ENCODE assay signal across 8 cellular contexts in genomic region chr18:24397131-24397693, GRCh38. TPM values are rescaled to one million over a fixed set of nuclear protein-coding genes. Genes with fewer than 3 reads are reported as not detected.
DNase-seq lines count a peak whose midpoint lies in the region; ATAC-seq lines count a peak whose summit lies in the region.

No MANE protein-coding gene starts in this region.

- no peaks in the 10 kb centered on the region for H3K9me3 ChIP-seq in esophagus (ENCODE audit: control insufficient read depth in 2 of 2, insufficient read depth in 1 of 2, low read depth in 1 of 2, low read length in 1 of 2)

- no peaks in the 10 kb centered on the region for H3K36me3 ChIP-seq in esophagus (ENCODE audit: control insufficient read depth in 2 of 2, insufficient read depth in 2 of 2, low read length in 1 of 2)

- peak; percentile 15 for ATAC-seq in HG03439 (IDR thresholded peaks at IDR 0.05; ENCODE audit: unreplicated experiment)
- ATAC-seq in GM21619 (IDR thresholded peaks at IDR 0.05; ENCODE audit: unreplicated experiment) = no peak

- peak overlapping the region; percentile 55 to 67 for H3K4me3 ChIP-seq in esophagus (ENCODE audit: low read depth in 1 of 2, low read length in 2 of 2)

- no peaks in the 10 kb centered on the region for H3K9me3 Mint-ChIP-seq in stimulated activated naive CD8-positive, alpha-beta T cell treated with anti-CD3 and anti-CD28 coated beads, Interleukin-15, Interleukin-2, amounts not matched to agents 100 ng/mL and 50 ng/mL, for 24 hours

- H3K27me3 Mint-ChIP-seq in stimulated activated naive CD8-positive, alpha-beta T cell treated with anti-CD3 and anti-CD28 coated beads, Interleukin-15, Interleukin-2, amounts not matched to agents 100 ng/mL and 50 ng/mL, for 24 hours = peaks cover 19% of the 10 kb centered on the region

- no peaks in the 10 kb centered on the region for H3K4me1 ChIP-seq in esophagus (ENCODE audit: control insufficient read depth in 2 of 2, insufficient read depth in 2 of 2, low read length in 1 of 2)

- peaks cover 31% of the 10 kb centered on the region for H3K4me1 Mint-ChIP-seq in stimulated activated naive CD8-positive, alpha-beta T cell treated with anti-CD3 and anti-CD28 coated beads, Interleukin-15, Interleukin-2, amounts not matched to agents 100 ng/mL and 50 ng/mL, for 24 hours (ENCODE audit: low read depth)

- peak overlapping the region; percentile 85 for H3K4me3 Mint-ChIP-seq in stimulated activated naive CD8-positive, alpha-beta T cell treated with anti-CD3 and anti-CD28 coated beads, Interleukin-15, Interleukin-2, amounts not matched to agents 100 ng/mL and 50 ng/mL, for 24 hours

- peak overlapping the region; percentile 84 to 91 for H3K27ac ChIP-seq in esophagus (ENCODE audit: low read depth in 2 of 2, low read length in 1 of 2)

- DNase-seq in DMS153 treated with DMSO at 0.1 percent for 48 hours (lab: John Stamatoyannopoulos, UW; ENCODE audit: unreplicated experiment) (peak; percentile 30), NCI-H526 (lab: John Stamatoyannopoulos, UW) (peak; percentile 42 to 69), middle frontal gyrus (ENCODE audit: extremely low spot score, low spot score) (peak; percentile 79)
- peak; percentile 26 to 36 for DNase-seq in activated CD4-positive, alpha-beta T cell treated with anti-CD3 and anti-CD28 coated beads, Interleukin-2, amount 50 U/mL, for 48 hours

- peak overlapping the region; percentile 27 for H3K27ac Mint-ChIP-seq in stimulated activated naive CD8-positive, alpha-beta T cell treated with anti-CD3 and anti-CD28 coated beads, Interleukin-15, Interleukin-2, amounts not matched to agents 100 ng/mL and 50 ng/mL, for 24 hours

- no peaks in the 10 kb centered on the region for H3K27me3 ChIP-seq in esophagus (ENCODE audit: control insufficient read depth in 1 of 2, insufficient read depth in 2 of 2, low read length in 2 of 2)

- no peaks in the 10 kb centered on the region for H3K36me3 Mint-ChIP-seq in stimulated activated naive CD8-positive, alpha-beta T cell treated with anti-CD3 and anti-CD28 coated beads, Interleukin-15, Interleukin-2, amounts not matched to agents 100 ng/mL and 50 ng/mL, for 24 hours (ENCODE audit: low read depth)

- 0 to 1% methylated on average over 50 of the region's 50 CpGs for WGBS in esophagus, 2 donors

RNA-seq across cellular contexts. Expression of gene OSBPL1A, which starts 0.4 kb away (rescaled TPM):
- 10 to 100 TPM; 10.8 to 11.6 TPM for polyA plus RNA-seq in esophagus

RNA-seq across cellular contexts. Expression of gene IMPACT, which starts 29.3 kb away (rescaled TPM):
- 1 to 10 TPM; 6.3 to 8.1 TPM for polyA plus RNA-seq in esophagus
